33 cellular contexts compared by ENCODE assay signal in genomic region chr1:203065191-203065590, GRCh38. TPM values are rescaled to one million over a fixed set of nuclear protein-coding genes. Genes with fewer than 3 reads are reported as not detected.
"Had no signal": no experiment of that assay in that cellular context is flagged by ENCODE, and none has a peak within 500 bp of the region (broad histone marks: within the 10 kb centered on the region; RNA-seq: fewer than 3 reads in every experiment).

No MANE protein-coding gene starts in this region.

- H3K9me3 ChIP-seq: esophagus squamous epithelium, left lung, neutrophil, pancreas, stomach, thyroid gland, vagina had no signal

- ATAC-seq: effector memory CD8-positive, alpha-beta T cell; left lung; natural killer cell treated with Interleukin-12 subunit alpha and Interleukin-12 subunit beta and Interleukin-15 and Interleukin-18, amount 100 ng/mL, for 72 hours; pancreas; stimulated activated effector memory CD8-positive, alpha-beta T cell treated with anti-CD3 and anti-CD28 coated beads, Interleukin-12 subunit alpha, Interleukin-12 subunit beta, amount 100 ng/mL, for 72 hours had no signal

- H3K27ac ChIP-seq: esophagus squamous epithelium, left lung, neutrophil, pancreas, stomach, thyroid gland, vagina had no signal

- H3K27me3 ChIP-seq: esophagus squamous epithelium, left lung, neutrophil, pancreas, stomach, thyroid gland, vagina had no signal

- FAIRE-seq: endometrium, keratinocyte, pancreas had no signal

- H3K4me3 ChIP-seq: esophagus squamous epithelium, left lung, pancreas, smooth muscle cell, stomach, thyroid gland, vagina had no signal

- H3K36me3 ChIP-seq: esophagus squamous epithelium, left lung, pancreas, stomach, thyroid gland, vagina had no signal

- H3K4me1 ChIP-seq: thyroid gland, vagina had no signal

- DNase-seq: cerebellar nuclear complex; cortex of kidney; effector memory CD8-positive, alpha-beta T cell; erythroblast; esophagus squamous epithelium; foreskin melanocyte; left lung; mesendoderm; midbrain; naive B cell; pancreas; stimulated activated CD4-positive, alpha-beta T cell treated with anti-CD3 and anti-CD28 coated beads, Interleukin-2, amount 100 ng/mL, for 24 hours; stimulated activated CD4-positive, alpha-beta T cell treated with anti-CD3 and anti-CD28 coated beads, Interleukin-4, amount 100 ng/mL, for 24 hours; stimulated activated naive CD4-positive, alpha-beta T cell treated with Interleukin-2 at 50 U/mL for 16 hours; stomach; thyroid gland; trophoblast cell had no signal

RNA-seq across cellular contexts. Expression of gene MYOG, which starts 20.6 kb away (rescaled TPM):
- total RNA-seq: dermis microvascular lymphatic vessel endothelial cell; esophagus squamous epithelium; left lung; lower leg skin; lung microvascular endothelial cell; natural killer cell treated with Interleukin-12 subunit alpha and Interleukin-12 subunit beta and Interleukin-15 and Interleukin-18, amount 100 ng/mL, for 72 hours; neural crest cell; omental fat pad; pancreas; posterior vena cava; smooth muscle cell; stomach; subcutaneous adipose tissue; temporal lobe; thyroid gland; ureter; vagina had no signal
- polyA plus RNA-seq: keratinocyte, smooth muscle cell, stomach had no signal
